In the genomic region with DNA sequence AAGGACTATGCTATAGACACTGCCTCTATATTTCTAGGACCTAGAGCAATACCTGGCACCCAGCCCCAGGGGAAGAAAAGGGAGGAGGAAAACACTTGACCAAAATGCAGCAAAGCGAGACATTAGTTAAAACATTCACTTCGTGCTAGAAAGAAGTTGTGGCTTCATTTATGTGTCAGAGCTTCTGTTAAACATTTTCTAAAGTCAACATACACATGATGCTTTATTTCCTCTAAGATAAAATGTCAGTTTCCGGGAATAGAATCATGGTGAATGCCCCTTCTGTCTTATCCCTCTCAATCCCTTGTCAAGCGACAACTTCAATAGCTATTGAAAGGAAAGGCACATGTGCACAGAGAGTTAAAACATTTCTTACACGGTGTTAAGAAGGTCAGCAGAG, we compare ENCODE assay signal across 14 cellular contexts.
DNase-seq lines count a peak whose midpoint lies in the region; ATAC-seq and TF ChIP-seq lines count a peak whose summit lies in the region.
"Had no signal": no experiment of that assay in that cellular context is flagged by ENCODE, and none has a peak within 500 bp of the region (broad histone marks: within the 10 kb centered on the region; RNA-seq: fewer than 3 reads in every experiment).

No MANE protein-coding gene starts in this region.

- peaks cover 20% of the 10 kb centered on the region for H3K4me1 ChIP-seq in OCI-LY3 (ENCODE audit: low read length)
- H3K4me1 ChIP-seq: esophagus squamous epithelium had no signal

- H3K27me3 ChIP-seq in OCI-LY3 (ENCODE audit: low read depth, low read length), result no peaks in the 10 kb centered on the region
- H3K27me3 ChIP-seq: esophagus squamous epithelium had no signal

- ATAC-seq in GM18861 (IDR thresholded peaks at IDR 0.05; ENCODE audit: unreplicated experiment), result peak; percentile 91
- ATAC-seq in HG02938 (IDR thresholded peaks at IDR 0.05; ENCODE audit: unreplicated experiment), result peak; percentile 78
- ATAC-seq in GM21381 (IDR thresholded peaks at IDR 0.05; ENCODE audit: unreplicated experiment), result no peak
- ATAC-seq: activated naive CD8-positive, alpha-beta T cell treated with anti-CD3 and anti-CD28 coated beads, Interleukin-2, amount 50 U/mL, for 24 hours; right cardiac atrium had no signal

- DNase-seq in neural crest cell (ENCODE audit: low read depth, low spot score) (no peak), NCI-H2171 (lab: John Stamatoyannopoulos, UW) (no peak), NOMO-1 treated with DMSO at 0.1 percent for 48 hours (lab: John Stamatoyannopoulos, UW; ENCODE audit: unreplicated experiment) (no peak)
- no peak for DNase-seq in activated naive CD4-positive, alpha-beta T cell treated with Interleukin-2 at 50 U/mL for 16 hours
- DNase-seq: activated naive CD8-positive, alpha-beta T cell treated with anti-CD3 and anti-CD28 coated beads, Interleukin-2, amount 50 U/mL, for 24 hours; esophagus squamous epithelium; GF-D8; NCI-H510A treated with DMSO at 0.1 percent for 48 hours; right cardiac atrium had no signal

- no peaks in the 10 kb centered on the region for H3K9me3 ChIP-seq in OCI-LY3 (ENCODE audit: insufficient read depth, low read length)
- H3K9me3 ChIP-seq: esophagus squamous epithelium had no signal

- H3K27me3 Mint-ChIP-seq in neural crest cell (ENCODE audit: low read depth), result no peaks in the 10 kb centered on the region
- H3K27me3 Mint-ChIP-seq: activated naive CD8-positive, alpha-beta T cell treated with anti-CD3 and anti-CD28 coated beads, Interleukin-2, amount 50 U/mL, for 24 hours had no signal

- H3K36me3 Mint-ChIP-seq in neural crest cell (ENCODE audit: low read depth), result no peaks in the 10 kb centered on the region

- TF ChIP-seq CTCF in OCI-LY3 (IDR thresholded peaks at IDR 0.05; ENCODE audit: low read depth, low read length) (no peak), neural crest cell (conservative IDR thresholded peaks at IDR 0.05) (no peak)

- H3K9ac ChIP-seq in OCI-LY3 (ENCODE audit: low read length), result no peak overlapping the region

- H3K36me3 ChIP-seq in OCI-LY3 (replicated peaks; ENCODE audit: low read depth, low read length), result no peaks in the 10 kb centered on the region
- H3K36me3 ChIP-seq: esophagus squamous epithelium had no signal

- no peaks in the 10 kb centered on the region for H3K9me3 Mint-ChIP-seq in neural crest cell
- H3K9me3 Mint-ChIP-seq: activated naive CD8-positive, alpha-beta T cell treated with anti-CD3 and anti-CD28 coated beads, Interleukin-2, amount 50 U/mL, for 24 hours had no signal

- H3K4me3 ChIP-seq in OCI-LY3 (ENCODE audit: low read length), result no peak overlapping the region
- H3K4me3 ChIP-seq: esophagus squamous epithelium had no signal

- H3K27ac Mint-ChIP-seq in neural crest cell (ENCODE audit: unreplicated experiment), result peak overlapping the region; percentile 76
- H3K27ac Mint-ChIP-seq: activated naive CD8-positive, alpha-beta T cell treated with anti-CD3 and anti-CD28 coated beads, Interleukin-2, amount 50 U/mL, for 24 hours had no signal

- peak overlapping the region; percentile 5 for H3K4me3 Mint-ChIP-seq in neural crest cell
- H3K4me3 Mint-ChIP-seq: activated naive CD8-positive, alpha-beta T cell treated with anti-CD3 and anti-CD28 coated beads, Interleukin-2, amount 50 U/mL, for 24 hours had no signal

- H2AFZ ChIP-seq in OCI-LY3 (ENCODE audit: low read depth, low read length), result no peak overlapping the region

- no peaks in the 10 kb centered on the region for H3K79me2 ChIP-seq in OCI-LY3 (ENCODE audit: low read length)

- H3K4me1 Mint-ChIP-seq in neural crest cell, result peaks cover 17% of the 10 kb centered on the region
- H3K4me1 Mint-ChIP-seq: activated naive CD8-positive, alpha-beta T cell treated with anti-CD3 and anti-CD28 coated beads, Interleukin-2, amount 50 U/mL, for 24 hours had no signal

- no peak overlapping the region for H3K27ac ChIP-seq in OCI-LY3 (ENCODE audit: low read length)
- H3K27ac ChIP-seq: C4-2B, esophagus squamous epithelium had no signal

- H3K4me2 ChIP-seq in OCI-LY3 (ENCODE audit: low read length), result peak overlapping the region; percentile 54

- no peaks in the 10 kb centered on the region for H4K20me1 ChIP-seq in OCI-LY3 (ENCODE audit: insufficient read depth, low read length)
